In genomic region chr10:15379043-15379442, GRCh38 we compare ENCODE assay signal across 24 cellular contexts.
"Had no signal": no experiment of that assay in that cellular context is flagged by ENCODE, and none has a peak within 500 bp of the region (broad histone marks: within the 10 kb centered on the region; RNA-seq: fewer than 3 reads in every experiment).

No MANE protein-coding gene starts in this region.

- H3K9me3 ChIP-seq: breast epithelium, testis, transverse colon had no signal

- H3K4me3 ChIP-seq: breast epithelium, testis, transverse colon had no signal

- H3K27ac Mint-ChIP-seq: activated CD4-positive, alpha-beta T cell treated with anti-CD3 and anti-CD28 coated beads, Interleukin-2, amount 10 ng/mL, durations not matched to agents 7 days and 5 days; activated CD8-positive, alpha-beta T cell treated with anti-CD3 and anti-CD28 coated beads for 36 hours; activated naive CD4-positive, alpha-beta T cell treated with anti-CD3 and anti-CD28 coated beads, Interleukin-2, amount 50 U/mL, for 24 hours; activated naive CD8-positive, alpha-beta T cell treated with anti-CD3 and anti-CD28 coated beads, Interleukin-2, amount 50 U/mL, for 24 hours; activated T-helper 17 cell treated with anti-CD3 and anti-CD28 coated beads, Interleukin-2, amount 50 U/mL, for 72 hours; T-helper 17 cell had no signal

- H3K4me3 Mint-ChIP-seq: activated CD4-positive, alpha-beta T cell treated with anti-CD3 and anti-CD28 coated beads, Interleukin-2, amount 10 ng/mL, durations not matched to agents 7 days and 5 days; activated CD8-positive, alpha-beta T cell treated with anti-CD3 and anti-CD28 coated beads for 36 hours; activated naive CD4-positive, alpha-beta T cell treated with anti-CD3 and anti-CD28 coated beads, Interleukin-2, amount 50 U/mL, for 24 hours; activated naive CD8-positive, alpha-beta T cell treated with anti-CD3 and anti-CD28 coated beads, Interleukin-2, amount 50 U/mL, for 24 hours; activated T-cell treated with anti-CD3 and anti-CD28 coated beads, Interleukin-2, amount 50 U/mL, for 4 hours; activated T-helper 17 cell treated with anti-CD3 and anti-CD28 coated beads, Interleukin-2, amount 50 U/mL, for 72 hours; T-helper 17 cell had no signal

- H3K4me1 Mint-ChIP-seq: activated naive CD4-positive, alpha-beta T cell treated with anti-CD3 and anti-CD28 coated beads, Interleukin-2, amount 50 U/mL, for 24 hours; activated T-helper 17 cell treated with anti-CD3 and anti-CD28 coated beads, Interleukin-2, amount 50 U/mL, for 72 hours had no signal

- H3K9me3 Mint-ChIP-seq: activated CD4-positive, alpha-beta T cell treated with anti-CD3 and anti-CD28 coated beads, Interleukin-2, amount 10 ng/mL, durations not matched to agents 7 days and 5 days; activated CD8-positive, alpha-beta T cell treated with anti-CD3 and anti-CD28 coated beads for 36 hours; activated naive CD4-positive, alpha-beta T cell treated with anti-CD3 and anti-CD28 coated beads, Interleukin-2, amount 50 U/mL, for 24 hours; activated naive CD8-positive, alpha-beta T cell treated with anti-CD3 and anti-CD28 coated beads, Interleukin-2, amount 50 U/mL, for 24 hours; activated T-cell treated with anti-CD3 and anti-CD28 coated beads, Interleukin-2, amount 50 U/mL, for 4 hours; activated T-helper 17 cell treated with anti-CD3 and anti-CD28 coated beads, Interleukin-2, amount 50 U/mL, for 72 hours had no signal

- H3K36me3 ChIP-seq: breast epithelium, transverse colon, WERI-Rb-1 had no signal

- ATAC-seq: activated CD8-positive, alpha-beta T cell treated with anti-CD3 and anti-CD28 coated beads for 36 hours; activated naive CD8-positive, alpha-beta T cell treated with anti-CD3 and anti-CD28 coated beads, Interleukin-2, amount 50 U/mL, for 24 hours; activated T-cell treated with anti-CD3 and anti-CD28 coated beads, Interleukin-2, amount 50 U/mL, for 4 hours; activated T-helper 17 cell treated with anti-CD3 and anti-CD28 coated beads, Interleukin-2, amount 50 U/mL, for 72 hours; left ventricle myocardium superior; T-helper 17 cell had no signal

- H3K27ac ChIP-seq: breast epithelium, epithelial cell of prostate, parathyroid adenoma, testis, transverse colon, WERI-Rb-1 had no signal

- H3K4me1 ChIP-seq: breast epithelium, parathyroid adenoma, testis had no signal

- H3K9ac ChIP-seq: parathyroid adenoma had no signal

- H3K27me3 ChIP-seq: breast epithelium, testis, transverse colon had no signal

- DNase-seq: activated CD4-positive, alpha-beta T cell treated with anti-CD3 and anti-CD28 coated beads, Interleukin-2, amount 10 ng/mL, durations not matched to agents 7 days and 5 days; activated CD4-positive, CD25-positive, alpha-beta regulatory T cell treated with anti-CD3 and anti-CD28 coated beads, Interleukin-2, amount 50 U/mL, for 72 hours; activated CD8-positive, alpha-beta T cell treated with anti-CD3 and anti-CD28 coated beads for 36 hours; activated naive CD8-positive, alpha-beta T cell treated with anti-CD3 and anti-CD28 coated beads, Interleukin-2, amount 50 U/mL, for 24 hours; activated T-cell treated with anti-CD3 and anti-CD28 coated beads, Interleukin-2, amount 50 U/mL, for 4 hours; central memory CD4-positive, alpha-beta T cell; dermis blood vessel endothelial cell; effector CD4-positive, alpha-beta T cell; islet precursor cell; left ventricle myocardium superior; nucleus accumbens; right cardiac atrium; stimulated activated CD4-positive, alpha-beta T cell treated with anti-CD3 and anti-CD28 coated beads, Interleukin-2, amount 100 ng/mL, for 48 hours; stimulated activated naive CD4-positive, alpha-beta T cell treated with Interleukin-2 at 50 U/mL for 16 hours; T-helper 17 cell; T1000; testis; transverse colon; WERI-Rb-1 had no signal
